Comparison of ENCODE assay signal across 14 cellular contexts in the genomic region with DNA sequence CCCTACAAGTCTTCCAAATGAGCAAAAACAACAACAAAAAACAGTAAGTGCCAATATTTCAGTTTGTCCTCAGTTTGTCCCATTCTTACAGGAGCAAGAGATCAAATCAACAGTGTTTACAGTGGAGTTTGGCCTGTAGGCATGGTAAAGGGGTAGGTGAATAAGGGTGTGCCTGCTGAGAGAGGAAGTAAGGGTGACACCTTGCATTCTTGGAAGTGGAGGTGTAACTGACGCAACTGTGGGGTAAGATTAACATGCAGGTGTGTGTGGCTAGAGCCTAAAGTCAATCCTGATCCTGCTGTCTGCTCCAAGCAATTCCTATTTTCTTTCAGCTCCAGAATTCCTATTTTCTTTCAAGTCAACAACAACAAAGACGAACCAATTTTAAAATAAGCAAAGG. TPM values are rescaled to one million over a fixed set of nuclear protein-coding genes. Genes with fewer than 3 reads are reported as not detected.
DNase-seq lines count a peak whose midpoint lies in the region; ATAC-seq and TF ChIP-seq lines count a peak whose summit lies in the region.
"Had no signal": no experiment of that assay in that cellular context is flagged by ENCODE, and none has a peak within 500 bp of the region (broad histone marks: within the 10 kb centered on the region; RNA-seq: fewer than 3 reads in every experiment).

No MANE protein-coding gene starts in this region.

- intact Hi-C loops in Calu3 (cut with micrococcal nuclease; ENCODE audit: unreplicated experiment), result no loop called here

- TF ChIP-seq CTCF in Calu3 (IDR thresholded peaks at IDR 0.05; ENCODE audit: unreplicated experiment) (no peak), Peyer's patch (IDR thresholded peaks at IDR 0.05) (no peak), HFFc6 (IDR thresholded peaks at IDR 0.05) (no peak)

- no TSS peak for BruUV-seq in Calu3 (replicated peaks; lab: Mats Ljungman, UMichigan)

- no peaks in the 10 kb centered on the region for H3K9me3 ChIP-seq in Peyer's patch
- H3K9me3 ChIP-seq: HAP-1 had no signal

- no peak overlapping the region for H3K4me3 ChIP-seq in Peyer's patch
- H3K4me3 ChIP-seq: HAP-1 had no signal

- peak overlapping the region; percentile 11 for H3K4me3 Mint-ChIP-seq in Calu3 (ENCODE audit: low read depth, unreplicated experiment)
- no peak overlapping the region for H3K4me3 Mint-ChIP-seq in central memory CD8-positive, alpha-beta T cell
- no peak overlapping the region for H3K4me3 Mint-ChIP-seq in HFFc6
- H3K4me3 Mint-ChIP-seq: B cell had no signal

- peaks cover 18% of the 10 kb centered on the region for H3K4me1 Mint-ChIP-seq in Calu3 (ENCODE audit: low read depth, unreplicated experiment)
- H3K4me1 Mint-ChIP-seq in central memory CD8-positive, alpha-beta T cell, result peaks cover 12% of the 10 kb centered on the region
- H3K4me1 Mint-ChIP-seq in HFFc6 (ENCODE audit: low read depth), result peaks cover 25% of the 10 kb centered on the region

- H3K27me3 Mint-ChIP-seq in Calu3 (ENCODE audit: unreplicated experiment), result no peaks in the 10 kb centered on the region
- H3K27me3 Mint-ChIP-seq in central memory CD8-positive, alpha-beta T cell, result no peaks in the 10 kb centered on the region
- H3K27me3 Mint-ChIP-seq in HFFc6 (ENCODE audit: insufficient read depth), result no peaks in the 10 kb centered on the region
- H3K27me3 Mint-ChIP-seq: B cell; naive thymus-derived CD8-positive, alpha-beta T cell had no signal

- H3K4me1 ChIP-seq in Peyer's patch, result peaks cover 0 to 34% (median 4%) of the 10 kb centered on the region in 4 donors
- H3K4me1 ChIP-seq: HAP-1 had no signal

- DNase-seq in Calu3, result peak; percentile 83
- DNase-seq in Peyer's patch, result peak in 1 of 3 donors; percentile 76
- no peak for DNase-seq in central memory CD8-positive, alpha-beta T cell (ENCODE audit: low spot score in 2 of 2)
- peak; percentile 53 for DNase-seq in mucosa of gallbladder (ENCODE audit: low spot score)
- no peak for DNase-seq in COR-L47 (lab: John Stamatoyannopoulos, UW)
- no peak for DNase-seq in HFFc6
- DNase-seq: DMS79; head of caudate nucleus; naive thymus-derived CD8-positive, alpha-beta T cell; Right ventricle myocardium superior had no signal

- ATAC-seq in central memory CD8-positive, alpha-beta T cell (replicated peaks; ENCODE audit: extremely low read depth, poor library complexity, severe bottlenecking), result peak; percentile 71
- ATAC-seq in GM18517 (IDR thresholded peaks at IDR 0.05; ENCODE audit: unreplicated experiment) (no peak), GM21390 (IDR thresholded peaks at IDR 0.05; ENCODE audit: unreplicated experiment) (no peak)

- H3K9me3 Mint-ChIP-seq in Calu3 (ENCODE audit: low read depth, unreplicated experiment), result no peaks in the 10 kb centered on the region
- no peaks in the 10 kb centered on the region for H3K9me3 Mint-ChIP-seq in central memory CD8-positive, alpha-beta T cell
- no peaks in the 10 kb centered on the region for H3K9me3 Mint-ChIP-seq in HFFc6
- H3K9me3 Mint-ChIP-seq: naive thymus-derived CD8-positive, alpha-beta T cell had no signal

- no peaks in the 10 kb centered on the region for H3K27me3 ChIP-seq in Peyer's patch

- CTCF ChIA-PET in Calu3 (lab: Charles Lee), result interaction anchor here (1.2 to 4.4 kb wide), 5 partner anchors 12 to 87 kb away, joined by 4 to 72 read pairs (median 10); partner anchors contain the start of gene HBEGF

- TF ChIP-seq POLR2A in Peyer's patch (IDR thresholded peaks at IDR 0.05), result no peak

- H3K27ac ChIP-seq in Peyer's patch, result peak overlapping the region in 3 of 4 donors; percentile 15 to 81 (median 47)

- H3K27ac Mint-ChIP-seq in Calu3 (ENCODE audit: unreplicated experiment) (peak overlapping the region; percentile 95), HFFc6 (no peak overlapping the region)
- peak overlapping the region; percentile 5 for H3K27ac Mint-ChIP-seq in central memory CD8-positive, alpha-beta T cell (ENCODE audit: low read depth)
- H3K27ac Mint-ChIP-seq: B cell had no signal

- no peaks in the 10 kb centered on the region for H3K36me3 ChIP-seq in Peyer's patch

- H3K36me3 Mint-ChIP-seq in Calu3 (ENCODE audit: insufficient read depth, unreplicated experiment), result peaks cover 49% of the 10 kb centered on the region
- peaks cover 14% of the 10 kb centered on the region for H3K36me3 Mint-ChIP-seq in central memory CD8-positive, alpha-beta T cell (ENCODE audit: insufficient read depth)
- H3K36me3 Mint-ChIP-seq in HFFc6 (ENCODE audit: low read depth), result peaks cover 22% of the 10 kb centered on the region

RNA-seq across cellular contexts. Expression of gene PFDN1, which starts 43.4 kb away (rescaled TPM):
- total RNA-seq in Calu3 (2022) (67.5 and 71.9 TPM in 2 replicates), Peyer's patch (100 to 1,000 TPM in 2 of 4 donors, 10 to 100 TPM in 2; 90.6 to 142 (median 109) TPM), mucosa of gallbladder (41.8 TPM)
- total RNA-seq in HFFc6 (2021; fragmentation: NEBNext Ultra II Directional; extraction: Animal tissue kit (Norgen Biotek cat#: 25700)), result 10 to 100 TPM; 75.0 to 95.8 (median 89.0) TPM

Comparison
In these comparisons a context has a peak if more than half of its experiments do, and no peak if none do; other contexts are left out.
1. DNase-seq: peak in Calu3 (single experiment) and mucosa of gallbladder (single experiment); none in central memory CD8-positive, alpha-beta T cell (0 of 2), COR-L47 (single experiment) and HFFc6 (single experiment).